Comparison of ENCODE assay signal across 13 cellular contexts in the genomic region with DNA sequence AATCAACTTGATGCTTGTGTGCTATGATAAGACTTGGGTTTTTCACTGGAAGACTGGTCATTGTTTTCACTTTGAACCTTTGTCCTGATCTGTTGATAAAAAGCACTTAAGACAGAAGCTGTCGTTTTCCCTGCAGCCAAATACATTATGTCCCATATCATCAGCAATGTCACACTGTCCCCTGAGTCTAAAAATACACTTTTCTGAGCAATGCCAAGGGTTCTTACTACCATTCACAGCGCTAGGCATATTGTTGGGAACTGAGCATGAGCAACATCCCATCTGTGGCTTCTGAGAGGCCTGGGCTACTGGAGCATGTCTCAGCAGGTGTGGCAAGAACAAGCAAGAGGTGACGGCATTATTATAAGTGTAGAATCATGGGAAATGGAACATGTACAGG.
DNase-seq lines count a peak whose midpoint lies in the region; ATAC-seq and TF ChIP-seq lines count a peak whose summit lies in the region.
"Had no signal": no experiment of that assay in that cellular context is flagged by ENCODE, and none has a peak within 500 bp of the region (broad histone marks: within the 10 kb centered on the region; RNA-seq: fewer than 3 reads in every experiment).

No MANE protein-coding gene starts in this region.

- peak; percentile 31 for DNase-seq in DMS79 treated with DMSO at 0.1 percent for 48 hours (lab: John Stamatoyannopoulos, UW)
- DNase-seq in DMS79 (lab: John Stamatoyannopoulos, UW): no peak
- peak; percentile 69 for DNase-seq in SK-N-DZ (ENCODE audit: low spot score)
- DNase-seq in heart left ventricle: peak in 2 of 5 donors; percentile 24 to 50
- no peak for DNase-seq in smooth muscle cell (lab: John Stamatoyannopoulos, UW; ENCODE audit: unreplicated experiment)
- no peak for DNase-seq in activated CD4-positive, CD25-positive, alpha-beta regulatory T cell treated with anti-CD3 and anti-CD28 coated beads, Interleukin-2, amount 50 U/mL, for 72 hours
- DNase-seq in GM13976 (ENCODE audit: low spot score): no peak
- DNase-seq: activated naive CD8-positive, alpha-beta T cell treated with anti-CD3 and anti-CD28 coated beads, Interleukin-2, amount 10 ng/mL, durations not matched to agents 7 days and 5 days; colonic mucosa; naive thymus-derived CD8-positive, alpha-beta T cell had no signal

- H3K4me1 ChIP-seq in heart left ventricle: peaks cover 0 to 16% (median 0%) of the 10 kb centered on the region in 12 donors
- H3K4me1 ChIP-seq in smooth muscle cell (ENCODE audit: low read depth): peaks cover 12% of the 10 kb centered on the region
- H3K4me1 ChIP-seq: colonic mucosa had no signal

- peaks cover 2% of the 10 kb centered on the region for H3F3A ChIP-seq in smooth muscle cell (ENCODE audit: low read depth)

- no peaks in the 10 kb centered on the region for H4K20me1 ChIP-seq in smooth muscle cell (ENCODE audit: low read depth)

- 38 to 49% (median 44%) methylated on average over 3 of the region's 3 CpGs for WGBS in heart left ventricle, 4 donors
- 63% methylated on average over 3 of the region's 3 CpGs for WGBS in smooth muscle cell (ENCODE audit: low lambda C conversion rate)

- intact Hi-C loops in heart left ventricle (cut with DNase I): no loop called here

- H3K27ac ChIP-seq in heart left ventricle (peak overlapping the region in 8 of 12 donors; percentile 1 to 60 (median 12)), smooth muscle cell (ENCODE audit: low read depth) (no peak overlapping the region)
- H3K27ac ChIP-seq: 22Rv1, colonic mucosa, thoracic aorta had no signal

- in situ Hi-C loops in GM13976 (cut with MboI; ENCODE audit: low sequenced_read_pairs, unreplicated experiment): no loop called here

- H3K9me3 ChIP-seq in heart left ventricle (no peaks in the 10 kb centered on the region), smooth muscle cell (replicated peaks; ENCODE audit: low read depth) (no peaks in the 10 kb centered on the region)
- H3K9me3 ChIP-seq: colonic mucosa, thoracic aorta had no signal

- H3K4me2 ChIP-seq in smooth muscle cell: peak overlapping the region; percentile 47

- H3K36me3 ChIP-seq in heart left ventricle (peaks cover 0 to 52% (median 10%) of the 10 kb centered on the region in 9 donors), smooth muscle cell (ENCODE audit: low read depth) (no peaks in the 10 kb centered on the region)
- H3K36me3 ChIP-seq: colonic mucosa, thoracic aorta had no signal

- H3K27me3 ChIP-seq in heart left ventricle (no peaks in the 10 kb centered on the region), smooth muscle cell (ENCODE audit: low read depth) (no peaks in the 10 kb centered on the region)
- H3K27me3 ChIP-seq: colonic mucosa had no signal

- no peaks in the 10 kb centered on the region for H3K79me2 ChIP-seq in smooth muscle cell (ENCODE audit: low read depth)

- no peak overlapping the region for H3K9ac ChIP-seq in smooth muscle cell (ENCODE audit: low read depth)

- no peak for TF ChIP-seq CTCF in heart left ventricle (IDR thresholded peaks at IDR 0.05)
- no peak for TF ChIP-seq CTCF in smooth muscle cell (IDR thresholded peaks at IDR 0.05; ENCODE audit: borderline replicate concordance, insufficient read depth, poor library complexity, severe bottlenecking)
- no peak for TF ChIP-seq CTCF in GM13976 (IDR thresholded peaks at IDR 0.05; ENCODE audit: borderline replicate concordance, control extremely low read depth, extremely low read depth, insufficient read depth, missing control alignments)

- ATAC-seq in heart left ventricle (peak; percentile 87 to 96 (median 93)), HG03097 (IDR thresholded peaks at IDR 0.05; ENCODE audit: low FRiP score, unreplicated experiment) (no peak)

- no peak overlapping the region for H3K4me3 ChIP-seq in heart left ventricle
- no peak overlapping the region for H3K4me3 ChIP-seq in smooth muscle cell
- H3K4me3 ChIP-seq: colonic mucosa, thoracic aorta had no signal

- TF ChIP-seq POLR2A in heart left ventricle (IDR thresholded peaks at IDR 0.05): no peak

- no peak overlapping the region for H2AFZ ChIP-seq in smooth muscle cell (ENCODE audit: low read depth)

Comparison
In these comparisons a context has a peak if more than half of its experiments do, and no peak if none do; other contexts are left out.
1. DNase-seq: peak in DMS79 treated with DMSO at 0.1 percent for 48 hours (single experiment) and SK-N-DZ (single experiment); none in DMS79 (single experiment), smooth muscle cell (single experiment), activated CD4-positive, CD25-positive, alpha-beta regulatory T cell treated with anti-CD3 and anti-CD28 coated beads, Interleukin-2, amount 50 U/mL, for 72 hours (single experiment) and GM13976 (single experiment).